ENCODE assay signal across 8 cellular contexts in the genomic region with DNA sequence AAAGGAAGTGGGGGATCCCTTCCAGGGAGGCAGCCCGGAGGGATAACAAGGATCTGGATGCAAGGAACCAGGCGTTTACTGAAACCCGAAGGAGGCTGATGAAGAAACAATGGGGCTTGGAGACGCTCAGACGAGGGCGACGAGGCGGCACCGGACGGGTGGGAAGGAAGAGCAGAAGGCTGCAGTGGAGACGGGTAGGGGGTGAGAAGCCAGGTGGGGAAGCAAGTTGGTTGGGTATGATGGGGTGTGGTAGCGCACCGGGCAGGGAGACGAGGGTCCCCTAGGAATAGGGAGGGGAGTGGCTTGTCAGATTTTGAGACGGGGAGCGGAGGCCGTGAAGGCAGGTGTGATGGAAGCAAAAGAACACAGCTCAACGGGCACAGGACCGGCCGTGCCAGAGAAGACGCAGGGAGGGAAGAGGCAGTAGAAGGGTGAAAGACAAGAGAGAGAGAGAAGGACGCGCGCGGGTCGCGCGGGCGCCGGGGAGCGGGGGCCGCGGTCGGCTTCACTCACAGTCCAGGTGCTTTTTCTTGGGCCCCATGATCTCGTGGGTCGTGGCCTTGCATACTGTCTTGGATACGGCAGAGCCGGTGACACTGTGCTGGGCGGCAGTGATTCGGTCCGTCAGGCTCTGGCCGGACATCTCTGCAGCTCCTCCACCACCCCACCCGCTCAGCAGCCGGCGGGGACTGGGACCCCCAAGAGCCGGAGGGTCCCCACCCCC. TPM values are rescaled to one million over a fixed set of nuclear protein-coding genes. Genes with fewer than 3 reads are reported as not detected.
DNase-seq lines count a peak whose midpoint lies in the region; ATAC-seq, FAIRE-seq and TF ChIP-seq lines count a peak whose summit lies in the region.

No MANE protein-coding gene starts in this region.

- H3K27ac ChIP-seq in H9 (ENCODE audit: insufficient read length, low read depth, low read length): peak overlapping the region; percentile 95
- peak overlapping the region; percentile 96 for H3K27ac ChIP-seq in mesendoderm (ENCODE audit: low read depth, low read length)

- TF ChIP-seq CTCF in H9 (conservative IDR thresholded peaks at IDR 0.05): no peak

- H3K9me3 Mint-ChIP-seq in H9: no peaks in the 10 kb centered on the region; a peak in 1 of 5 replicates
- H3K9me3 Mint-ChIP-seq in stimulated activated naive B cell treated with anti-CD40 and anti-IgM and Interleukin-4, amounts not matched to agents 10 μg/mL and 1 μg/mL and 100 μg/mL, for 72 hours: no peaks in the 10 kb centered on the region

- H3K23ac ChIP-seq in H9 (ENCODE audit: insufficient read length, low read depth, low read length) (no peak overlapping the region), mesendoderm (ENCODE audit: low read length) (peak overlapping the region; percentile 92)

- H3K4me3 ChIP-seq in mesendoderm (ENCODE audit: low read length): peak overlapping the region; percentile 92

- peak overlapping the region; percentile 94 for H3K9ac ChIP-seq in H9 (ENCODE audit: extremely low read depth, insufficient read length, low read length)
- H3K9ac ChIP-seq in mesendoderm (ENCODE audit: low read length): peak overlapping the region; percentile 89

- peaks cover 43 to 46% of the 10 kb centered on the region in 2 experiments for H3K4me1 Mint-ChIP-seq in H9
- H3K4me1 Mint-ChIP-seq in stimulated activated naive B cell treated with anti-CD40 and anti-IgM and Interleukin-4, amounts not matched to agents 10 μg/mL and 1 μg/mL and 100 μg/mL, for 72 hours: peaks cover 25 to 49% of the 10 kb centered on the region in 2 donors

- 0 out of 7 replicates have a peak, but pooled peaks cover 0 to 3% (median 0%) of the 10 kb centered on the region in 3 experiments for H3K36me3 Mint-ChIP-seq in H9 (ENCODE audit: insufficient read depth in 1 of 3, low read depth in 3 of 3)
- peaks cover 14 to 30% of the 10 kb centered on the region in 2 donors for H3K36me3 Mint-ChIP-seq in stimulated activated naive B cell treated with anti-CD40 and anti-IgM and Interleukin-4, amounts not matched to agents 10 μg/mL and 1 μg/mL and 100 μg/mL, for 72 hours

- H3K79me2 ChIP-seq in H9 (ENCODE audit: insufficient read depth, low read length) (peaks cover 34% of the 10 kb centered on the region), mesendoderm (ENCODE audit: control insufficient read depth, insufficient read depth, low read length) (peaks cover 45% of the 10 kb centered on the region)

- H3K36me3 ChIP-seq in mesendoderm (ENCODE audit: control insufficient read depth, insufficient read depth, low read length): no peaks in the 10 kb centered on the region

- peak overlapping the region; percentile 73 for H2BK5ac ChIP-seq in H9 (ENCODE audit: insufficient read length, low read length)
- peak overlapping the region; percentile 81 for H2BK5ac ChIP-seq in mesendoderm (ENCODE audit: low read length)

- H3K23me2 ChIP-seq in H9 (ENCODE audit: insufficient read length, low read depth, low read length, poor library complexity, severe bottlenecking): peaks cover 6% of the 10 kb centered on the region

- H3K4ac ChIP-seq in H9 (ENCODE audit: low read depth, low read length): no peak overlapping the region
- peak overlapping the region; percentile 61 for H3K4ac ChIP-seq in mesendoderm (ENCODE audit: low read depth, low read length)

- H3K27me3 Mint-ChIP-seq in H9 (ENCODE audit: low read depth): no peaks in the 10 kb centered on the region
- H3K27me3 Mint-ChIP-seq in stimulated activated naive B cell treated with anti-CD40 and anti-IgM and Interleukin-4, amounts not matched to agents 10 μg/mL and 1 μg/mL and 100 μg/mL, for 72 hours: no peaks in the 10 kb centered on the region

- H3T11ph ChIP-seq in H9 (ENCODE audit: low read length): no peak overlapping the region

- H4K8ac ChIP-seq in H9 (replicated peaks; ENCODE audit: insufficient read length, low read depth, low read length) (no peak overlapping the region), mesendoderm (ENCODE audit: low read depth, low read length) (peak overlapping the region; percentile 7)

- H2BK15ac ChIP-seq in H9 (ENCODE audit: low read depth, low read length) (no peak overlapping the region), mesendoderm (replicated peaks; ENCODE audit: low read depth) (no peak overlapping the region)

- H4K5ac ChIP-seq in H9 (ENCODE audit: insufficient read length, low read depth, low read length): no peak overlapping the region
- no peak overlapping the region for H4K5ac ChIP-seq in mesendoderm (ENCODE audit: low read length)

- peak; percentile 22 to 25 for ATAC-seq in stimulated activated naive B cell treated with anti-CD40 and anti-IgM and Interleukin-4, amounts not matched to agents 10 μg/mL and 1 μg/mL and 100 μg/mL, for 72 hours (replicated peaks)

- H3K18ac ChIP-seq in H9 (ENCODE audit: insufficient read length, low read depth, low read length): peak overlapping the region; percentile 92
- peak overlapping the region; percentile 95 for H3K18ac ChIP-seq in mesendoderm (ENCODE audit: low read length)

- H2BK20ac ChIP-seq in H9 (ENCODE audit: low read depth, low read length, poor library complexity, severe bottlenecking): no peak overlapping the region

- H3K4me3 Mint-ChIP-seq in H9: peak overlapping the region; percentile 99 to 100
- peak overlapping the region; percentile 97 to 99 for H3K4me3 Mint-ChIP-seq in stimulated activated naive B cell treated with anti-CD40 and anti-IgM and Interleukin-4, amounts not matched to agents 10 μg/mL and 1 μg/mL and 100 μg/mL, for 72 hours

- H3K27me3 ChIP-seq in H9 (ENCODE audit: insufficient read depth, low read length) (no peaks in the 10 kb centered on the region), mesendoderm (ENCODE audit: insufficient read depth, low read length, poor library complexity) (no peaks in the 10 kb centered on the region)

- peak overlapping the region; percentile 97 to 98 (median 98) for H3K27ac Mint-ChIP-seq in H9
- peak overlapping the region; percentile 98 for H3K27ac Mint-ChIP-seq in stimulated activated naive B cell treated with anti-CD40 and anti-IgM and Interleukin-4, amounts not matched to agents 10 μg/mL and 1 μg/mL and 100 μg/mL, for 72 hours

- H4K20me1 ChIP-seq in H9 (ENCODE audit: control insufficient read depth, insufficient read depth, insufficient read length): no peaks in the 10 kb centered on the region

- H3K4me1 ChIP-seq in H9 (ENCODE audit: insufficient read depth, low read length) (no peaks in the 10 kb centered on the region; the same call in 1 of the 2 replicates), mesendoderm (ENCODE audit: control insufficient read depth, low read depth, low read length) (peaks cover 3% of the 10 kb centered on the region)

- no CpG with 5 or more reads among the region's 46 CpGs for WGBS in H9 (ENCODE audit: extremely low coverage, insufficient read length, low lambda C conversion rate)
- WGBS in mesendoderm (ENCODE audit: extremely low coverage, insufficient coverage, low lambda C conversion rate): no CpG with 5 or more reads among the region's 46 CpGs

- TF ChIP-seq POLR2A in GM12891 (IDR thresholded peaks at IDR 0.05; ENCODE audit: low read depth, low read length): peak; percentile 32

- DNase-seq in GM12891 (ENCODE audit: insufficient read length, low spot score) (no peak), H9 (peak; percentile 37), NAMALWA (ENCODE audit: low spot score) (peak; percentile 77), mesendoderm (peak; percentile 58), frontal cortex (ENCODE audit: low spot score in 2 of 2) (no peak)
- peak; percentile 41 to 54 for DNase-seq in activated CD4-positive, alpha-beta T cell treated with anti-CD3 and anti-CD28 coated beads, Interleukin-2, amount 50 U/mL, for 48 hours
- DNase-seq in effector CD8-positive, alpha-beta T cell (lab: John Stamatoyannopoulos, UW): peak; percentile 30
- peak; percentile 54 for DNase-seq in stimulated activated naive B cell treated with anti-CD40 and anti-IgM and Interleukin-4, amounts not matched to agents 10 μg/mL and 1 μg/mL and 100 μg/mL, for 72 hours

- H2AK5ac ChIP-seq in H9 (ENCODE audit: insufficient read length, low read length) (no peak overlapping the region), mesendoderm (ENCODE audit: low read length) (no peak overlapping the region)

- H2BK120ac ChIP-seq in H9 (ENCODE audit: low read depth, low read length, poor library complexity, severe bottlenecking) (no peak overlapping the region), mesendoderm (ENCODE audit: low read depth, low read length) (peak overlapping the region; percentile 24)

- no peak overlapping the region for H2BK12ac ChIP-seq in H9 (ENCODE audit: insufficient read length, low read depth, low read length)

- H4K91ac ChIP-seq in H9 (ENCODE audit: insufficient read length, low read depth, low read length): peak overlapping the region; percentile 47

- no peaks in the 10 kb centered on the region for H3K9me3 ChIP-seq in H9 (ENCODE audit: control insufficient read depth, low read depth, low read length)

- H3K56ac ChIP-seq in H9 (ENCODE audit: insufficient read length, low read depth, low read length) (no peak overlapping the region), mesendoderm (ENCODE audit: low read length) (peak overlapping the region; percentile 98)

- H3K14ac ChIP-seq in H9 (ENCODE audit: insufficient read depth, low read length): peak overlapping the region; percentile 87

- FAIRE-seq in GM12891 (lab: Jason Lieb, UNC): peak; percentile 75
- no peak for FAIRE-seq in frontal cortex (lab: Jason Lieb, UNC)

- peak overlapping the region; percentile 87 for H3K4me2 ChIP-seq in H9 (ENCODE audit: insufficient read depth, insufficient read length, low read length)
- H3K4me2 ChIP-seq in mesendoderm (ENCODE audit: low read length): peak overlapping the region; percentile 58

- no peak overlapping the region for H2AFZ ChIP-seq in H9 (ENCODE audit: low read length)

- peaks cover 7% of the 10 kb centered on the region for H3K79me1 ChIP-seq in H9 (ENCODE audit: insufficient read depth, low read depth, low read length, poor library complexity, severe bottlenecking)
- H3K79me1 ChIP-seq in mesendoderm (ENCODE audit: low read length): no peaks in the 10 kb centered on the region

TF ChIP-seq in GM12891, 5 proteins besides CTCF, POLR2A, EP300 and RAD21:
- TF ChIP-seq POLR2AphosphoS5 (IDR thresholded peaks at IDR 0.05; ENCODE audit: low read depth, low read length) (0 out of 2 replicates have a peak, but pooled peaks have one; percentile 27), POU2F2 (IDR thresholded peaks at IDR 0.05; ENCODE audit: low read depth, low read length) (no peak)

RNA-seq across cellular contexts. Expression of gene PICALM, which starts 0.6 kb away (rescaled TPM):
- polyA plus RNA-seq in GM12891 (2012; ENCODE audit: low read depth, missing spikeins): 14.8 TPM
- 76.4 and 80.4 TPM in 2 replicates for total RNA-seq in H9 (2021)
- polyA plus RNA-seq in mesendoderm (2013, experiment 1 of 2): 91.1 TPM
- 90.1 TPM for polyA plus RNA-seq in mesendoderm (2013, experiment 2 of 2)
- total RNA-seq in frontal cortex: 1,205 TPM

Comparison
In these comparisons a context has a peak if more than half of its experiments do, and no peak if none do; other contexts are left out.
1. DNase-seq: peak in H9 (single experiment), NAMALWA (single experiment), activated CD4-positive, alpha-beta T cell treated with anti-CD3 and anti-CD28 coated beads, Interleukin-2, amount 50 U/mL, for 48 hours (2 of 2), effector CD8-positive, alpha-beta T cell (single experiment), mesendoderm (single experiment) and stimulated activated naive B cell treated with anti-CD40 and anti-IgM and Interleukin-4, amounts not matched to agents 10 μg/mL and 1 μg/mL and 100 μg/mL, for 72 hours (single experiment); none in GM12891 (single experiment) and frontal cortex (0 of 2).
2. RNA of gene PICALM, which starts 0.6 kb away (total RNA-seq): 1,205 TPM in frontal cortex (single experiment); 76.4 to 80.4 TPM in H9; every median in the first group is over 10 times any median in the second.